In genomic region chr1:45272943-45273342, GRCh38 we compare ENCODE assay signal across 15 cellular contexts. TPM values are rescaled to one million over a fixed set of nuclear protein-coding genes. Genes with fewer than 3 reads are reported as not detected.
DNase-seq lines count a peak whose midpoint lies in the region; ATAC-seq and TF ChIP-seq lines count a peak whose summit lies in the region.
"Had no signal": no experiment of that assay in that cellular context is flagged by ENCODE, and none has a peak within 500 bp of the region (broad histone marks: within the 10 kb centered on the region; RNA-seq: fewer than 3 reads in every experiment).

No MANE protein-coding gene starts in this region.

- TF ChIP-seq CTCF in CD14-positive monocyte (IDR thresholded peaks at IDR 0.05): no peak
- no peak for TF ChIP-seq CTCF in colonic mucosa (IDR thresholded peaks at IDR 0.05)

- no peak for ATAC-seq in GM18873 (IDR thresholded peaks at IDR 0.05; ENCODE audit: low FRiP score, unreplicated experiment)
- ATAC-seq: psoas muscle had no signal

- no peak overlapping the region for H4K5ac ChIP-seq in mesendoderm (ENCODE audit: low read length)

- H3K4ac ChIP-seq in mesendoderm (ENCODE audit: low read depth, low read length): no peak overlapping the region

- CTCF ChIA-PET in activated naive CD4-positive, alpha-beta T cell treated with anti-CD3 and anti-CD28 coated beads for 36 hours (lab: Charles Lee): no interaction called here

- no peak overlapping the region for H3K56ac ChIP-seq in mesendoderm (ENCODE audit: low read length)

- H3K4me1 ChIP-seq in mesendoderm (ENCODE audit: control insufficient read depth, low read depth, low read length): no peaks in the 10 kb centered on the region
- no peaks in the 10 kb centered on the region for H3K4me1 ChIP-seq in colonic mucosa
- H3K4me1 ChIP-seq: ascending aorta, left ventricle myocardium inferior, psoas muscle had no signal

- H3K79me1 ChIP-seq in mesendoderm (ENCODE audit: low read length): no peaks in the 10 kb centered on the region

- peak overlapping the region in 5 of 7 donors; percentile 78 to 97 (median 94) for H3K27ac Mint-ChIP-seq in CD14-positive monocyte
- H3K27ac Mint-ChIP-seq in activated naive CD4-positive, alpha-beta T cell treated with anti-CD3 and anti-CD28 coated beads for 36 hours: no peak overlapping the region
- H3K27ac Mint-ChIP-seq: CD4-positive, CD25-positive, alpha-beta regulatory T cell; endodermal cell; naive B cell had no signal

- WGBS in mesendoderm (ENCODE audit: extremely low coverage, insufficient coverage, low lambda C conversion rate): no CpG with 5 or more reads among the region's 2 CpGs

- no peaks in the 10 kb centered on the region for H3K27me3 ChIP-seq in MG63
- no peaks in the 10 kb centered on the region for H3K27me3 ChIP-seq in mesendoderm (ENCODE audit: insufficient read depth, low read length, poor library complexity)
- H3K27me3 ChIP-seq in colonic mucosa: no peaks in the 10 kb centered on the region
- H3K27me3 ChIP-seq: ascending aorta had no signal

- H3K4me2 ChIP-seq in mesendoderm (ENCODE audit: low read length): no peak overlapping the region

- H3K27me3 Mint-ChIP-seq in CD14-positive monocyte (ENCODE audit: low read depth in 3 of 3): peaks cover 0 to 3% (median 0%) of the 10 kb centered on the region in 3 donors
- no peaks in the 10 kb centered on the region for H3K27me3 Mint-ChIP-seq in activated naive CD4-positive, alpha-beta T cell treated with anti-CD3 and anti-CD28 coated beads for 36 hours (ENCODE audit: low read depth)

- H3K79me2 ChIP-seq in mesendoderm (ENCODE audit: control insufficient read depth, insufficient read depth, low read length): no peaks in the 10 kb centered on the region

- H4K8ac ChIP-seq in mesendoderm (ENCODE audit: low read depth, low read length): no peak overlapping the region

- H3K36me3 Mint-ChIP-seq in CD14-positive monocyte: no peaks in the 10 kb centered on the region
- H3K36me3 Mint-ChIP-seq in activated naive CD4-positive, alpha-beta T cell treated with anti-CD3 and anti-CD28 coated beads for 36 hours (ENCODE audit: low read depth): peaks cover 3% of the 10 kb centered on the region

- H3K4me3 Mint-ChIP-seq in CD14-positive monocyte: no peak overlapping the region
- no peak overlapping the region for H3K4me3 Mint-ChIP-seq in activated naive CD4-positive, alpha-beta T cell treated with anti-CD3 and anti-CD28 coated beads for 36 hours
- H3K4me3 Mint-ChIP-seq: CD4-positive, CD25-positive, alpha-beta regulatory T cell; endodermal cell; naive B cell had no signal

- H3K18ac ChIP-seq in mesendoderm (ENCODE audit: low read length): no peak overlapping the region

- no peak overlapping the region for H3K9ac ChIP-seq in mesendoderm (ENCODE audit: low read length)
- no peak overlapping the region for H3K9ac ChIP-seq in colonic mucosa (ENCODE audit: low read depth in 2 of 2, low read length in 2 of 2)

- H3K23ac ChIP-seq in mesendoderm (ENCODE audit: low read length): no peak overlapping the region

- DNase-seq in CD14-positive monocyte (ENCODE audit: low spot score) (no peak), MG63 (peak; percentile 43), dermis blood vessel endothelial cell (peak; percentile 55), mesendoderm (peak; percentile 3), colonic mucosa (no peak), cerebellar nuclear complex (lab: John Stamatoyannopoulos, UW) (no peak)
- DNase-seq in activated naive CD4-positive, alpha-beta T cell treated with anti-CD3 and anti-CD28 coated beads for 36 hours: no peak
- DNase-seq: CD4-positive, CD25-positive, alpha-beta regulatory T cell; endodermal cell; hypothalamus; left ventricle myocardium inferior; naive B cell; psoas muscle had no signal

- H2BK5ac ChIP-seq in mesendoderm (ENCODE audit: low read length): no peak overlapping the region

- no peaks in the 10 kb centered on the region for H3K4me1 Mint-ChIP-seq in CD14-positive monocyte
- H3K4me1 Mint-ChIP-seq in activated naive CD4-positive, alpha-beta T cell treated with anti-CD3 and anti-CD28 coated beads for 36 hours (ENCODE audit: low read depth): no peaks in the 10 kb centered on the region
- H3K4me1 Mint-ChIP-seq: endodermal cell, naive B cell had no signal

- no peaks in the 10 kb centered on the region for H3K36me3 ChIP-seq in MG63
- no peaks in the 10 kb centered on the region for H3K36me3 ChIP-seq in mesendoderm (ENCODE audit: control insufficient read depth, insufficient read depth, low read length)
- H3K36me3 ChIP-seq in colonic mucosa: no peaks in the 10 kb centered on the region
- H3K36me3 ChIP-seq: ascending aorta, left ventricle myocardium inferior had no signal

- peaks cover 0 to 12% (median 9%) of the 10 kb centered on the region in 7 donors for H3K9me3 Mint-ChIP-seq in CD14-positive monocyte
- H3K9me3 Mint-ChIP-seq in activated naive CD4-positive, alpha-beta T cell treated with anti-CD3 and anti-CD28 coated beads for 36 hours: peaks cover 4% of the 10 kb centered on the region

- H3K9me3 ChIP-seq in MG63 (peaks cover 4% of the 10 kb centered on the region), colonic mucosa (no peaks in the 10 kb centered on the region)
- H3K9me3 ChIP-seq: ascending aorta, psoas muscle had no signal

- no peak overlapping the region for H3K4me3 ChIP-seq in MG63
- no peak overlapping the region for H3K4me3 ChIP-seq in mesendoderm (ENCODE audit: low read length)
- H3K4me3 ChIP-seq in colonic mucosa: no peak overlapping the region
- H3K4me3 ChIP-seq: ascending aorta, left ventricle myocardium inferior, psoas muscle had no signal

- no peak overlapping the region for H2BK15ac ChIP-seq in mesendoderm (replicated peaks; ENCODE audit: low read depth)

- no peak overlapping the region for H2BK120ac ChIP-seq in mesendoderm (ENCODE audit: low read depth, low read length)

- no peak overlapping the region for H3K27ac ChIP-seq in mesendoderm (ENCODE audit: low read depth, low read length)
- H3K27ac ChIP-seq in colonic mucosa: no peak overlapping the region
- H3K27ac ChIP-seq: ascending aorta, left ventricle myocardium inferior, psoas muscle had no signal

- no peak overlapping the region for H2AK5ac ChIP-seq in mesendoderm (ENCODE audit: low read length)

- intact Hi-C loops in CD14-positive monocyte (cut with micrococcal nuclease) (no loop called here), colonic mucosa (cut with DNase I) (no loop called here)
- intact Hi-C loops in activated naive CD4-positive, alpha-beta T cell treated with anti-CD3 and anti-CD28 coated beads for 36 hours (cut with micrococcal nuclease): no loop called here

RNA-seq across cellular contexts. Expression of gene HPDL, which starts 53.8 kb away (rescaled TPM):
- not detected for polyA plus RNA-seq in CD14-positive monocyte
- total RNA-seq in MG63 (2014; rRNA removed; shearing (Covaris generic); ENCODE audit: low replicate concordance): 3.2 and 7.1 TPM in 2 replicates
- total RNA-seq in dermis blood vessel endothelial cell (0.85 and 4.6 TPM in 2 replicates), colonic mucosa (10 to 100 TPM in 1 of 2 donors, 1 to 10 TPM in 1; 4.3 to 29.3 TPM)
- polyA plus RNA-seq in mesendoderm (2013, experiment 1 of 2): 39.3 TPM
- polyA plus RNA-seq in mesendoderm (2013, experiment 2 of 2): 37.9 TPM
- total RNA-seq in activated naive CD4-positive, alpha-beta T cell treated with anti-CD3 and anti-CD28 coated beads for 36 hours: 10 to 100 TPM; 10.7 to 11.1 TPM
- total RNA-seq: ascending aorta; CD4-positive, CD25-positive, alpha-beta regulatory T cell; left ventricle myocardium inferior had no signal

Comparison
In these comparisons a context has a peak if more than half of its experiments do, and no peak if none do; other contexts are left out.
1. DNase-seq: peak in MG63 (single experiment), dermis blood vessel endothelial cell (single experiment) and mesendoderm (single experiment); none in CD14-positive monocyte (single experiment), colonic mucosa (single experiment), cerebellar nuclear complex (0 of 2) and activated naive CD4-positive, alpha-beta T cell treated with anti-CD3 and anti-CD28 coated beads for 36 hours (single experiment).